In the genomic region with DNA sequence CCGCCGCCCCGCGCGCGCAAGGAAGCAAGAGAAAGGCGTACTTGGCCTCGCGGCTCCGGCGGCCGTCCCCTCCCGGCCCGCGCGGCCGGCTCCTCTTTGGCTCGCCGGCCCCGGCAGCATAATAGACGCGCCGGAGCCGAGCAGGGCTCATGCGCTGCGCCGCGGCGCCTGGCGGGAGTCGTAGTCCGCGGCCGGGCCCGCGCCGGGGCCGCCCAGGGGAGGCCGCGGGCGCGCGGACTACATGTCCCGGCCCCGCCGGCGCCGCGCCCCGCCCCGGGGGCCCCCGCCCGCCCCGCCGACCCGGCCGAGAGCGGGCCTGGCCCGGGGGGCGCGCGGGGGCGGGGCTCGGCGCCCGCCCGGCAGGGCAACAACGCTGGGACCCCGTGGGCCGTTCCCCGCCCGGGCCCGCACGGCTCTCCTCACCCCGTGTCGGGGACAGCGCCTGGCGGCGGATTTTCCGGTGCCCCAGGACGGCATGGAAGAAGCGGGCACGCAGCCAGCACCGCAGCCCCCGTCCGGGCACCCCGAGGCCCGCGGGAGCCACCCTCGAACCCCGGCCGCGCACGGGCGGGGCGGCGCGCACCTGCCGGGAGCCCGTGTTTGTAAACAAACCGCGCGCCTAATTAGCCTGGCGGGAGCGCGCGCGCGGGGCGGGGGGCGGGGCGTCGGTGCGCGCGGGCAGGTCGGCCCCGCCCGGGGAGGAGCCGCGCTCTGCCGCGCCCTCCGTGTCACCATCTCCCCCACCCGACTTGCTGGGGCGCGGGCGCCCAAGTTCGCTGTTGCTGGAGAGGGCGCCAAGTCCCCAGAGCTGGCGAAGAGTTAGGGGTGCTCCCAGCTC, we compare ENCODE assay signal across 8 cellular contexts. TPM values are rescaled to one million over a fixed set of nuclear protein-coding genes. Genes with fewer than 3 reads are reported as not detected.
DNase-seq lines count a peak whose midpoint lies in the region; ATAC-seq and TF ChIP-seq lines count a peak whose summit lies in the region.

A gene (minus strand): TSS at position 123 of the 838 bp plus-strand sequence. CDS start 14,549 bp downstream, outside the sequence.

- H3K9me3 Mint-ChIP-seq in CD14-positive monocyte = no peaks in the 10 kb centered on the region
- no peaks in the 10 kb centered on the region for H3K9me3 Mint-ChIP-seq in activated CD4-positive, alpha-beta memory T cell treated with anti-CD3 and anti-CD28 coated beads, Interleukin-2, amount 10 ng/mL, durations not matched to agents 7 days and 5 days

- H3K27me3 ChIP-seq in ectodermal cell (ENCODE audit: control insufficient read depth, insufficient read depth, low read length, poor library complexity, severe bottlenecking) = peaks cover 26% of the 10 kb centered on the region

- H3K4me3 ChIP-seq in ectodermal cell (ENCODE audit: insufficient read depth, low read depth, low read length) = peak within 1 kb of the TSS; percentile 96

- H3K9me3 ChIP-seq in ectodermal cell (ENCODE audit: control insufficient read depth, low read length) = no peaks in the 10 kb centered on the region

- peak within 1 kb of the TSS; percentile 84 to 95 (median 92) for H3K27ac Mint-ChIP-seq in CD14-positive monocyte
- peak within 1 kb of the TSS; percentile 81 for H3K27ac Mint-ChIP-seq in activated CD4-positive, alpha-beta memory T cell treated with anti-CD3 and anti-CD28 coated beads, Interleukin-2, amount 10 ng/mL, durations not matched to agents 7 days and 5 days

- no peaks in the 10 kb centered on the region for H3K36me3 ChIP-seq in ectodermal cell (ENCODE audit: control insufficient read depth, insufficient read depth, low read length)

- CTCF ChIA-PET in activated CD4-positive, alpha-beta memory T cell treated with anti-CD3 and anti-CD28 coated beads, Interleukin-2, amount 10 ng/mL, durations not matched to agents 7 days and 5 days (lab: Charles Lee) = interaction anchor here (1.6 kb wide), 1 partner anchor 68 kb away, joined by 6 read pairs; a partner anchor contains a TSS

- H3K36me3 Mint-ChIP-seq in CD14-positive monocyte = peaks cover 6 to 9% of the 10 kb centered on the region in 2 donors
- no peaks in the 10 kb centered on the region for H3K36me3 Mint-ChIP-seq in activated CD4-positive, alpha-beta memory T cell treated with anti-CD3 and anti-CD28 coated beads, Interleukin-2, amount 10 ng/mL, durations not matched to agents 7 days and 5 days (ENCODE audit: low read depth)

- H3K4me1 Mint-ChIP-seq in CD14-positive monocyte = peaks cover 38% of the 10 kb centered on the region
- H3K4me1 Mint-ChIP-seq in activated CD4-positive, alpha-beta memory T cell treated with anti-CD3 and anti-CD28 coated beads, Interleukin-2, amount 10 ng/mL, durations not matched to agents 7 days and 5 days = peaks cover 22% of the 10 kb centered on the region

- DNase-seq in CD14-positive monocyte (ENCODE audit: low spot score) (peak; percentile 59), NCI-H748 treated with DMSO at 0.1 percent for 48 hours (lab: John Stamatoyannopoulos, UW) (peak; percentile 53), lung microvascular endothelial cell (ENCODE audit: low read depth in 2 of 2) (peak; percentile 91 to 94)
- peak; percentile 86 for DNase-seq in activated CD4-positive, alpha-beta memory T cell treated with anti-CD3 and anti-CD28 coated beads, Interleukin-2, amount 10 ng/mL, durations not matched to agents 7 days and 5 days
- DNase-seq in stimulated activated CD4-positive, alpha-beta T cell treated with anti-CD3 and anti-CD28 coated beads, TNF-alpha, amount 100 ng/mL, for 4 hours (ENCODE audit: low read depth in 3 of 3) = peak; percentile 64 to 69 (median 67)

- TF ChIP-seq CTCF in CD14-positive monocyte (IDR thresholded peaks at IDR 0.05) = no peak

- 0% methylated on average over 131 of the region's 131 CpGs for WGBS in ectodermal cell, 2 experiments

- POLR2A ChIA-PET in activated CD4-positive, alpha-beta memory T cell treated with anti-CD3 and anti-CD28 coated beads, Interleukin-2, amount 10 ng/mL, durations not matched to agents 7 days and 5 days (lab: Charles Lee) = interaction anchor here (0.8 to 1.6 kb wide), 4 partner anchors 66 to 96 kb away, joined by 3 to 7 read pairs (median 4); a partner anchor contains a TSS

- peak within 1 kb of the TSS; percentile 86 for H3K27ac ChIP-seq in ectodermal cell (ENCODE audit: insufficient read depth, low read depth, low read length, poor library complexity, severe bottlenecking)

- peak within 1 kb of the TSS; percentile 87 to 94 for H3K4me3 Mint-ChIP-seq in CD14-positive monocyte
- peak within 1 kb of the TSS; percentile 81 for H3K4me3 Mint-ChIP-seq in activated CD4-positive, alpha-beta memory T cell treated with anti-CD3 and anti-CD28 coated beads, Interleukin-2, amount 10 ng/mL, durations not matched to agents 7 days and 5 days

- intact Hi-C loops in CD14-positive monocyte (cut with micrococcal nuclease) = loop anchor here (2.0 to 10.0 kb wide), 4 partner anchors 43 to 857 kb away; a partner anchor contains a TSS

- peaks cover 3% of the 10 kb centered on the region for H3K4me1 ChIP-seq in ectodermal cell (ENCODE audit: control insufficient read depth, insufficient read depth, low read length)

- ATAC-seq in GM19328 (IDR thresholded peaks at IDR 0.05; ENCODE audit: unreplicated experiment) (peak; percentile 82), HG03520 (IDR thresholded peaks at IDR 0.05; ENCODE audit: unreplicated experiment) (peak; percentile 81)

- peaks cover 21 to 27% (median 23%) of the 10 kb centered on the region in 3 donors for H3K27me3 Mint-ChIP-seq in CD14-positive monocyte (ENCODE audit: low read depth in 3 of 3)
- peaks cover 20% of the 10 kb centered on the region for H3K27me3 Mint-ChIP-seq in activated CD4-positive, alpha-beta memory T cell treated with anti-CD3 and anti-CD28 coated beads, Interleukin-2, amount 10 ng/mL, durations not matched to agents 7 days and 5 days

RNA-seq across cellular contexts. Expression of the gene that starts here (rescaled TPM):
- polyA plus RNA-seq in CD14-positive monocyte = 10 to 100 TPM; 16.4 to 18.2 TPM
- 10 to 100 TPM; 26.0 to 29.3 TPM for total RNA-seq in activated CD4-positive, alpha-beta memory T cell treated with anti-CD3 and anti-CD28 coated beads, Interleukin-2, amount 10 ng/mL, durations not matched to agents 7 days and 5 days
- 80.3 TPM for polyA plus RNA-seq in ectodermal cell (2013, experiment 1 of 4)
- polyA plus RNA-seq in ectodermal cell (2013, experiment 2 of 4) = 81.0 TPM
- polyA plus RNA-seq in ectodermal cell (2013, experiment 3 of 4) = 60.6 TPM
- polyA plus RNA-seq in ectodermal cell (2013, experiment 4 of 4) = 72.2 TPM
- 7.1 and 7.6 TPM in 2 replicates for total RNA-seq in lung microvascular endothelial cell

Comparison
In these comparisons a context has a peak if more than half of its experiments do, and no peak if none do; other contexts are left out.
1. Peak in every context shown above with its lines: DNase-seq, ATAC-seq, H3K4me3 ChIP-seq and H3K27ac ChIP-seq.